Comparison of ENCODE assay signal across 8 cellular contexts in the genomic region with DNA sequence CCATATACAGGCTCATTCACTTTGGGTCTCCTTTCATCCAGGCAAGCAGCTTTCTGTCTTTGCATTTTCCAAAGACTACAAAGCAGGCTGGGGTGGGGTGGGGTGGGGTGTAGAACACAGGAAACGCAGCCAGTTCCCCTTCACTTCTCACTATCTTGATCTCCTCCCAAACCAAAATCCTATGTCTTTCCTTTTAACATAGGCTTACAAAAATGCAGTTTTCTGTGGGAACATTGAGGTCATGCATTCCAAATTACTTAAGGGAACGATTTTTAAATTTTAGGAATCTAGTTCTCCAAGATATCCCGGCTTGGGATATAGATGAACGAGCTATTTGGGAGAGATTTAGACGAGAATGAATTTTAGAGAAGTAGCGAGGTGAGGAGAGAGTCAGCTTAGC. TPM values are rescaled to one million over a fixed set of nuclear protein-coding genes. Genes with fewer than 3 reads are reported as not detected.
DNase-seq lines count a peak whose midpoint lies in the region; ATAC-seq, FAIRE-seq and TF ChIP-seq lines count a peak whose summit lies in the region.

No MANE protein-coding gene starts in this region.

- H3K4me3 Mint-ChIP-seq in stimulated activated naive CD8-positive, alpha-beta T cell treated with anti-CD3 and anti-CD28 coated beads, Interleukin-15, Interleukin-2, amounts not matched to agents 100 ng/mL and 50 ng/mL, for 24 hours: peak overlapping the region; percentile 92
- peak overlapping the region; percentile 95 for H3K4me3 Mint-ChIP-seq in mesothelial cell of epicardium

- peak overlapping the region; percentile 17; the same call in 1 of the 2 replicates for H3K4me2 ChIP-seq in GM12878 (ENCODE audit: control insufficient read depth, insufficient read depth)

- H4K20me1 ChIP-seq in GM12878 (ENCODE audit: control insufficient read depth, insufficient read depth): peaks cover 5% of the 10 kb centered on the region; the same call in 1 of the 2 replicates

- in situ Hi-C loops in GM12878 (cut with MboI): no loop called here

- no peak for FAIRE-seq in GM12878 (lab: Jason Lieb, UNC)

- peaks cover 41% of the 10 kb centered on the region for H3K79me2 ChIP-seq in GM12878 (ENCODE audit: control insufficient read depth, insufficient read depth, low read length)

- H2AFZ ChIP-seq in GM12878 (ENCODE audit: control insufficient read depth, low read depth, low read length): peak overlapping the region; percentile 68

- H3K36me3 ChIP-seq in GM12878 (ENCODE audit: control insufficient read depth in 2 of 2, insufficient read depth in 2 of 2, low read length in 1 of 2): peaks cover 0 to under 1% of the 10 kb centered on the region in 2 experiments; a peak in 1 of 4 replicates
- H3K36me3 ChIP-seq in aorta (ENCODE audit: control insufficient read depth in 1 of 2, insufficient read depth in 2 of 2, low read length in 1 of 2): no peaks in the 10 kb centered on the region

- peak overlapping the region; percentile 98 for H3K27ac Mint-ChIP-seq in stimulated activated naive CD8-positive, alpha-beta T cell treated with anti-CD3 and anti-CD28 coated beads, Interleukin-15, Interleukin-2, amounts not matched to agents 100 ng/mL and 50 ng/mL, for 24 hours
- peak overlapping the region; percentile 64 for H3K27ac Mint-ChIP-seq in mesothelial cell of epicardium

- H3K27me3 ChIP-seq in GM12878 (replicated peaks in 1 of 2; ENCODE audit: control insufficient read depth in 2 of 2, insufficient read depth in 2 of 2, low read length in 1 of 2): no peaks in the 10 kb centered on the region
- H3K27me3 ChIP-seq in aorta (ENCODE audit: control insufficient read depth in 1 of 2, insufficient read depth in 2 of 2, low read length in 1 of 2): no peaks in the 10 kb centered on the region

- intact Hi-C loops in GM12878 (cut with micrococcal nuclease; ENCODE audit: unreplicated experiment) (loop anchor here (2.0 to 10.0 kb wide), 3 partner anchors 47 to 473 kb away; a partner anchor contains a TSS), aorta (cut with DNase I) (loop anchor here (2.0 to 5.0 kb wide), 3 partner anchors 47 to 100 kb away; a partner anchor contains a TSS)

- BruUV-seq in GM12878 (replicated peaks; lab: Mats Ljungman, UMichigan): no TSS peak

- DNase-seq in stimulated activated naive CD8-positive, alpha-beta T cell treated with anti-CD3 and anti-CD28 coated beads, Interleukin-15, Interleukin-2, amounts not matched to agents 100 U/mL and 50 U/mL, for 24 hours: no peak
- DNase-seq in GM12878 (ENCODE audit: low read depth, low spot score) (no peak), mesothelial cell of epicardium (ENCODE audit: low spot score in 2 of 2, unreplicated experiment in 2 of 2) (no peak), aorta (no peak)
- DNase-seq in stimulated activated naive CD4-positive, alpha-beta T cell treated with Interleukin-2 at 50 U/mL for 16 hours (lab: John Stamatoyannopoulos, UW): no peak
- no peak for DNase-seq in activated CD4-positive, alpha-beta T cell treated with anti-CD3 and anti-CD28 coated beads for 48 hours

- no peak for TF ChIP-seq RAD21 in GM12878 (IDR thresholded peaks at IDR 0.05; ENCODE audit: insufficient read depth, low read depth, low read length)

- peak overlapping the region; percentile 46 for H3K4me3 ChIP-seq in GM12878
- H3K4me3 ChIP-seq in aorta (ENCODE audit: low read length in 2 of 2): peak overlapping the region; percentile 56 to 80

- peaks cover 5% of the 10 kb centered on the region for H3K4me1 ChIP-seq in GM12878 (ENCODE audit: control insufficient read depth, insufficient read depth, low read length)
- H3K4me1 ChIP-seq in aorta (ENCODE audit: control insufficient read depth in 1 of 2, insufficient read depth in 2 of 2, low read length in 2 of 2): peaks cover 0 to 5% of the 10 kb centered on the region in 2 donors

- no peak for ATAC-seq in stimulated activated naive CD8-positive, alpha-beta T cell treated with anti-CD3 and anti-CD28 coated beads, Interleukin-15, Interleukin-2, amounts not matched to agents 100 U/mL and 50 U/mL, for 24 hours
- ATAC-seq in GM12878: no peak
- no peak for ATAC-seq in aorta (ENCODE audit: low FRiP score)
- no peak for ATAC-seq in GM21526 (IDR thresholded peaks at IDR 0.05; ENCODE audit: low FRiP score, unreplicated experiment)

- CTCF ChIA-PET in GM12878 (lab: Yijun Ruan, JAX): interaction anchor here (1.1 to 5.3 kb wide), 6 partner anchors 12 to 166 kb away, joined by 3 to 33 read pairs (median 5); a partner anchor contains a TSS

- RAD21 ChIA-PET in GM12878 (lab: Charles Lee; ENCODE audit: unreplicated experiment): interaction anchor here (1.4 to 3.2 kb wide), 6 partner anchors 11 to 102 kb away, joined by 5 to 41 read pairs (median 8); a partner anchor contains a TSS

- SMC1A ChIA-PET in GM12878 (lab: Charles Lee; ENCODE audit: uncharacterized antibody, unreplicated experiment): interaction anchor here (0.8 to 5.4 kb wide), 8 partner anchors 15 to 247 kb away, joined by 3 to 35 read pairs (median 8); a partner anchor contains a TSS

- H3K36me3 Mint-ChIP-seq in stimulated activated naive CD8-positive, alpha-beta T cell treated with anti-CD3 and anti-CD28 coated beads, Interleukin-15, Interleukin-2, amounts not matched to agents 100 ng/mL and 50 ng/mL, for 24 hours (ENCODE audit: low read depth): peaks cover 5% of the 10 kb centered on the region
- no peaks in the 10 kb centered on the region for H3K36me3 Mint-ChIP-seq in mesothelial cell of epicardium

- H3K9me3 ChIP-seq in GM12878 (replicated peaks; ENCODE audit: control insufficient read depth, insufficient read depth, low read length) (no peaks in the 10 kb centered on the region), aorta (ENCODE audit: control insufficient read depth, low read length) (no peaks in the 10 kb centered on the region)

- H3K27ac ChIP-seq in GM12878 (ENCODE audit: control insufficient read depth, insufficient read depth) (peak overlapping the region; percentile 82), aorta (ENCODE audit: low read depth in 1 of 2, low read length in 2 of 2) (peak overlapping the region; percentile 83 to 95)

- TF ChIP-seq CTCF in GM12878 (IDR thresholded peaks at IDR 0.05 in 2 of 3, conservative IDR thresholded peaks at IDR 0.05 in 1 of 3; ENCODE audit: control insufficient read depth in 2 of 3, extremely low read depth in 1 of 3, insufficient read depth in 1 of 3, low read depth in 3 of 3, low read length in 3 of 3) (no peak), mesothelial cell of epicardium (IDR thresholded peaks at IDR 0.05; ENCODE audit: unreplicated experiment) (no peak)

- 6% methylated on average over 6 of the region's 6 CpGs for WGBS in GM12878 (ENCODE audit: insufficient coverage, insufficient replicate concordance, low lambda C conversion rate, missing lambda C conversion rate)
- 2 to 4% methylated on average over 6 of the region's 6 CpGs for WGBS in aorta, 2 donors

- peak overlapping the region; percentile 27 for H3K9ac ChIP-seq in GM12878 (ENCODE audit: control insufficient read depth, insufficient read depth, low read length)

- H3K4me1 Mint-ChIP-seq in stimulated activated naive CD8-positive, alpha-beta T cell treated with anti-CD3 and anti-CD28 coated beads, Interleukin-15, Interleukin-2, amounts not matched to agents 100 ng/mL and 50 ng/mL, for 24 hours (ENCODE audit: low read depth): peaks cover 34% of the 10 kb centered on the region
- H3K4me1 Mint-ChIP-seq in mesothelial cell of epicardium: peaks cover 11% of the 10 kb centered on the region

- TF ChIP-seq POLR2A in GM12878 (IDR thresholded peaks at IDR 0.05; ENCODE audit: low read depth, low read length): no peak

- POLR2A ChIA-PET in GM12878 (lab: Charles Lee): interaction anchor here (0.9 to 2.4 kb wide), 4 partner anchors 9 to 329 kb away, joined by 5 to 11 read pairs (median 6); a partner anchor contains a TSS

- no peak for TF ChIP-seq EP300 in GM12878 (IDR thresholded peaks at IDR 0.05; ENCODE audit: borderline replicate concordance in 1 of 2, control insufficient read depth in 1 of 2, low read depth in 2 of 2, low read length in 2 of 2)

- no peaks in the 10 kb centered on the region for H3K27me3 Mint-ChIP-seq in stimulated activated naive CD8-positive, alpha-beta T cell treated with anti-CD3 and anti-CD28 coated beads, Interleukin-15, Interleukin-2, amounts not matched to agents 100 ng/mL and 50 ng/mL, for 24 hours
- no peaks in the 10 kb centered on the region for H3K27me3 Mint-ChIP-seq in mesothelial cell of epicardium (ENCODE audit: low read depth)

- no peaks in the 10 kb centered on the region for H3K9me3 Mint-ChIP-seq in stimulated activated naive CD8-positive, alpha-beta T cell treated with anti-CD3 and anti-CD28 coated beads, Interleukin-15, Interleukin-2, amounts not matched to agents 100 ng/mL and 50 ng/mL, for 24 hours
- H3K9me3 Mint-ChIP-seq in mesothelial cell of epicardium: no peaks in the 10 kb centered on the region

RNA-seq across cellular contexts. Expression of a gene that starts 0.9 kb away (rescaled TPM):
- total RNA-seq in GM12878 (2013; cell fraction: nucleolus; rRNA removed): 74.7 and 75.4 TPM in 2 replicates
- 29.9 and 32.7 TPM in 2 replicates for total RNA-seq in GM12878 (2014; rRNA removed)
- total RNA-seq in GM12878 (2014; rRNA removed; fragmentation: Illumina TruSeq; extraction: Trizol): 29.4 and 33.6 TPM in 2 replicates
- 24.5 and 29.3 TPM in 2 replicates for total RNA-seq in GM12878 (2021)
- 9.5 TPM for polyA plus RNA-seq in GM12878 (2011; ENCODE audit: low read depth)
- 22.5 and 29.6 TPM in 2 replicates for polyA plus RNA-seq in GM12878 (2011; rRNA removed)
- polyA plus RNA-seq in GM12878 (2011; cell fraction: cytosol; rRNA removed): 11.0 and 12.8 TPM in 2 replicates
- 28.9 and 31.3 TPM in 2 replicates for polyA plus RNA-seq in GM12878 (2011; cell fraction: nucleus; rRNA removed)
- polyA plus RNA-seq in GM12878 (2012): 18.1 and 21.7 TPM in 2 replicates
- 35.0 and 44.5 TPM in 2 replicates for polyA plus RNA-seq in GM12878 (2014; fragmentation: Illumina TruSeq; extraction: Trizol)
- polyA plus RNA-seq in GM12878 (2014; fragmentation: Nextera tagmentation; extraction: Ambion mirVana): 10 to 100 TPM; 23.5 to 26.9 TPM
- 19.2 and 30.1 TPM in 2 replicates for polyA plus RNA-seq in GM12878 (2014; rRNA removed)
- 10 to 100 TPM; 20.2 to 25.5 TPM for polyA plus RNA-seq in GM12878 (2016; fragmentation: Nextera tagmentation; extraction: Ambion mirVana)
- 19.5 and 23.7 TPM in 2 replicates for polyA minus RNA-seq in GM12878 (2011; rRNA and poly(A)+ RNA removed)
- 4.8 and 9.4 TPM in 2 replicates for polyA minus RNA-seq in GM12878 (2011; cell fraction: cytosol; rRNA and poly(A)+ RNA removed)
- 10.8 and 12.6 TPM in 2 replicates for polyA minus RNA-seq in GM12878 (2011; cell fraction: nucleus; rRNA and poly(A)+ RNA removed)
- 25.0 to 26.8 TPM (median 26.1 TPM) in 3 replicates for total RNA-seq in mesothelial cell of epicardium
- total RNA-seq in aorta: 10 to 100 TPM; 70.0 to 81.4 TPM
- 10 to 100 TPM; 37.6 to 43.3 TPM for polyA plus RNA-seq in aorta

RNA-seq across cellular contexts. Expression of a gene that starts 46.3 kb away (rescaled TPM):
- total RNA-seq in GM12878 (2013; cell fraction: nucleolus; rRNA removed): 4.8 and 6.7 TPM in 2 replicates
- total RNA-seq in GM12878 (2014; rRNA removed) (7.7 and 10.0 TPM in 2 replicates), GM12878 (2014; rRNA removed; fragmentation: Illumina TruSeq; extraction: Trizol) (6.7 and 9.0 TPM in 2 replicates), GM12878 (2021) (7.6 and 9.4 TPM in 2 replicates), mesothelial cell of epicardium (12.0 to 12.4 TPM (median 12.4 TPM) in 3 replicates), aorta (10 to 100 TPM; 14.4 to 18.9 TPM)
- polyA plus RNA-seq in GM12878 (2011; ENCODE audit: low read depth): 1.8 TPM
- polyA plus RNA-seq in GM12878 (2011; rRNA removed) (6.0 and 7.9 TPM in 2 replicates), GM12878 (2014; fragmentation: Illumina TruSeq; extraction: Trizol) (7.1 and 8.0 TPM in 2 replicates), GM12878 (2014; fragmentation: Nextera tagmentation; extraction: Ambion mirVana) (10 to 100 TPM in 1 of 2 experiments, 1 to 10 TPM in 1; 7.6 to 13.4 TPM), GM12878 (2014; rRNA removed) (4.7 and 5.4 TPM in 2 replicates), GM12878 (2016; fragmentation: Nextera tagmentation; extraction: Ambion mirVana) (10 to 100 TPM in 1 of 2 experiments, 1 to 10 TPM in 1; 6.8 to 11.1 TPM), aorta (1 to 10 TPM; 5.9 to 8.0 TPM)
- polyA plus RNA-seq in GM12878 (2011; cell fraction: cytosol; rRNA removed): 3.0 and 3.5 TPM in 2 replicates
- polyA plus RNA-seq in GM12878 (2011; cell fraction: nucleus; rRNA removed): 3.5 and 4.0 TPM in 2 replicates
- 2.2 and 3.6 TPM in 2 replicates for polyA plus RNA-seq in GM12878 (2012)
- 4.8 and 8.4 TPM in 2 replicates for polyA minus RNA-seq in GM12878 (2011; rRNA and poly(A)+ RNA removed)
- 2.9 and 8.1 TPM in 2 replicates for polyA minus RNA-seq in GM12878 (2011; cell fraction: cytosol; rRNA and poly(A)+ RNA removed)
- polyA minus RNA-seq in GM12878 (2011; cell fraction: nucleus; rRNA and poly(A)+ RNA removed): 3.0 and 4.0 TPM in 2 replicates

RNA-seq across cellular contexts. Expression of a gene that starts 58.5 kb away (rescaled TPM):
- 12.7 and 14.1 TPM in 2 replicates for total RNA-seq in GM12878 (2013; cell fraction: nucleolus; rRNA removed)
- 63.2 and 77.0 TPM in 2 replicates for total RNA-seq in GM12878 (2014; rRNA removed)
- 50.9 and 55.6 TPM in 2 replicates for total RNA-seq in GM12878 (2014; rRNA removed; fragmentation: Illumina TruSeq; extraction: Trizol)
- total RNA-seq in GM12878 (2021): 47.2 and 50.3 TPM in 2 replicates
- polyA plus RNA-seq in GM12878 (2011; ENCODE audit: low read depth): 21.4 TPM
- 59.6 and 60.5 TPM in 2 replicates for polyA plus RNA-seq in GM12878 (2011; rRNA removed)
- 53.4 and 54.1 TPM in 2 replicates for polyA plus RNA-seq in GM12878 (2011; cell fraction: cytosol; rRNA removed)
- 29.7 and 30.1 TPM in 2 replicates for polyA plus RNA-seq in GM12878 (2011; cell fraction: nucleus; rRNA removed)
- polyA plus RNA-seq in GM12878 (2012): 28.2 and 29.3 TPM in 2 replicates
- 61.7 and 69.5 TPM in 2 replicates for polyA plus RNA-seq in GM12878 (2014; fragmentation: Illumina TruSeq; extraction: Trizol)
- polyA plus RNA-seq in GM12878 (2014; fragmentation: Nextera tagmentation; extraction: Ambion mirVana): 10 to 100 TPM; 14.5 to 15.3 TPM
- polyA plus RNA-seq in GM12878 (2014; rRNA removed): 57.1 and 65.0 TPM in 2 replicates
- 10 to 100 TPM; 10.2 to 13.1 TPM for polyA plus RNA-seq in GM12878 (2016; fragmentation: Nextera tagmentation; extraction: Ambion mirVana)
- polyA minus RNA-seq in GM12878 (2011; rRNA and poly(A)+ RNA removed): 50.2 and 66.9 TPM in 2 replicates
- 22.6 and 23.4 TPM in 2 replicates for polyA minus RNA-seq in GM12878 (2011; cell fraction: cytosol; rRNA and poly(A)+ RNA removed)
- 8.1 and 19.5 TPM in 2 replicates for polyA minus RNA-seq in GM12878 (2011; cell fraction: nucleus; rRNA and poly(A)+ RNA removed)
- total RNA-seq in mesothelial cell of epicardium: 42.9 to 45.7 TPM (median 43.5 TPM) in 3 replicates
- 10 to 100 TPM; 28.9 to 29.5 TPM for total RNA-seq in aorta
- 10 to 100 TPM; 22.3 to 32.0 TPM for polyA plus RNA-seq in aorta
